8 cellular contexts compared by ENCODE assay signal in the genomic region with DNA sequence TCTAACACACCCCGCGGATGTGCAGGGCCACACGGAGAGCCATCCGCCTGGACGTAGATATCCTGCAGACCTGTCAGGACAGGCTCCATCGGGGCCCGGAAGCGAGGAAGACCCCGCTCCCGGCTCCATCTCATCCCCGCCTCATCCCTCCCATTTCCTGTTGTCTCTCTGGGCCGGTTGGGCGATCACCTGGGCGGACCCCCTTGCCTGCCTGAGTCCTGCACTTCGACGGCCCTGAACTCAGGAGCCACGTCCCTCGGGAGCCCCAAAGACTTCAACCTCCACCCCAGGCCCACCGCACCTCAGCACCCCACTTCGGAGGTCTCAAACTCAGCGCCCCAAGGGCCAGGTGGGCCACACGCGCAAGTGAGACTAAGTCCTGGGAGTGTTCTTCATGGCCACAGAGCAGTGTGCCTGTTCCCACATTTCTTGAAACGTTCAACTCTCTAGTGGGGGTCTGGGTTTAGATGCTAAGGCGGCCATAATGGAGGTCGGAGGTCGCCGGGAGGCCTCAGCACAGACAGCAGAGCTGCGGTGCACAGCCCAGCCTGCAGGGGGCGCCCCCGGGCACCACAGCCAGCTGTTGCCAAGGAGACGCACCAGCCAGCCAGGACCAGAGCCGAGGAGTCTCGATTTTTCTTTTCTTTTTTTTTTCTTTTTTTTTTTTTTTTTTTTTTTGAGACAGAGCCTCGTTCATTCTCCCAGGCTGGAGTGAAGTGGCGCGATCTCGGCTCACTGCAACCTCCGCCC.
DNase-seq lines count a peak whose midpoint lies in the region; ATAC-seq and TF ChIP-seq lines count a peak whose summit lies in the region.

No MANE protein-coding gene starts in this region.

- DNase-seq in DMS114 treated with DMSO at 0.1 percent for 48 hours (lab: John Stamatoyannopoulos, UW; ENCODE audit: unreplicated experiment), result peak; percentile 81
- peak; percentile 7 to 59 (median 16) for DNase-seq in activated CD8-positive, alpha-beta memory T cell treated with anti-CD3 and anti-CD28 coated beads for 48 hours (ENCODE audit: low read depth in 2 of 3, low spot score in 2 of 3)
- DNase-seq in fibroblast of pulmonary artery (ENCODE audit: low read depth), result no peak
- peak; percentile 12 for DNase-seq in stimulated activated CD4-positive, alpha-beta T cell treated with anti-CD3 and anti-CD28 coated beads, Interleukin-2, amount 100 ng/mL, for 4 hours (ENCODE audit: low read depth)
- no peak for DNase-seq in NCI-H128 (lab: John Stamatoyannopoulos, UW; ENCODE audit: unreplicated experiment)

- no peak overlapping the region for H3K4me3 ChIP-seq in fibroblast of pulmonary artery (replicated peaks; ENCODE audit: low read depth, low read length)

- peak; percentile 92 for TF ChIP-seq CTCF in LNCAP (IDR thresholded peaks at IDR 0.05)
- TF ChIP-seq CTCF in fibroblast of pulmonary artery (IDR thresholded peaks at IDR 0.05; ENCODE audit: low read length, missing control alignments), result peak; percentile 40

- no peak for ATAC-seq in HG03378 (IDR thresholded peaks at IDR 0.05; ENCODE audit: unreplicated experiment)
- no peak for ATAC-seq in HG02588 (IDR thresholded peaks at IDR 0.05; ENCODE audit: unreplicated experiment)

Comparison
In these comparisons a context has a peak if more than half of its experiments do, and no peak if none do; other contexts are left out.
1. DNase-seq: peak in DMS114 treated with DMSO at 0.1 percent for 48 hours (single experiment), activated CD8-positive, alpha-beta memory T cell treated with anti-CD3 and anti-CD28 coated beads for 48 hours (3 of 3) and stimulated activated CD4-positive, alpha-beta T cell treated with anti-CD3 and anti-CD28 coated beads, Interleukin-2, amount 100 ng/mL, for 4 hours (single experiment); none in fibroblast of pulmonary artery (single experiment) and NCI-H128 (single experiment).